In the genomic region with DNA sequence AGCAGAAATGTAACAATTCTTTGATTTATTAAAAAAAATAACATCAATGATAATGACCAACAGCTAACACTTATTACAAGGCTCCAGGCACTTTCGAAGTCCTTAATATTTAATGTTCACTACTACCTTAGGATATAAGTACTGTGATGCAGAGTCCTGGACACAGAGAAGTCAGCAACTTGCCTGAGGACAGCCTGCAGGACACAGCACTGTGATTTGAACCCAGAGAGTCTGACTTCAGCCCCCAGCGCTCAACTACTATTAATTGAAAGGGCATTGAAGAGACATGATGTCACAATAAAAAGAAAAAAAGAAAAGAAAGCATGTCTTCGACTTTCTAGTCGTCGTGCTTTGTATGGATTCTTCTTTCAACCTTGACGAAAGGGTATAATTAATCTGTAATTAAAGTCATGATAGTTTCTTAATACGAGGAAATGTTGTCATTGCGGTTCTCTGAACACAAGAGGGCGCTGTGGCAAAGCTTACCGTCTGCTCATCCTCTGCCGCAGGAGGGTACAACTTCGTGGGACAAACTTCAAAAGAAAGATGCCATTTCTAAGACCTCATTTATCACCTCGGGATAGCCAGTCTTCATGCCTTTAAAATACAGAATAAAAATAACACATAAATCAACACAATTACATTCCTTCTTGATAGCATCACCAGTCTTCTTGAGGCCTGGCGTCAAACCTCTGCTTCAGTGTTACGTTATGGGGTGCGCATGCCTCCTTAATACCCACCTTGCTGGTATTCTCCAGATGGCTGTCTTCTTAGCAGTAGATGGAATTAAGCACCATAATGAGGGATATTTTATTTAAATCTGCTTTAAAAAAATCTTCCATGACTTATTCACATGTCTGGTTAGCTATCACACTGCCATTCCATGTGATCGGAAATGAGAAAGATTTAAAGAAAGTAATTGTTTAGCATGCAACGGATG, we compare ENCODE assay signal across 8 cellular contexts.
DNase-seq lines count a peak whose midpoint lies in the region; ATAC-seq and TF ChIP-seq lines count a peak whose summit lies in the region.

No MANE protein-coding gene starts in this region.

- H3K36me3 ChIP-seq in BE2C (no peaks in the 10 kb centered on the region), HEK293 (ENCODE audit: control insufficient read depth in 2 of 2, insufficient read depth in 1 of 2, low read length in 2 of 2) (no peaks in the 10 kb centered on the region)

- no peak overlapping the region for H3K27ac ChIP-seq in HEK293 (ENCODE audit: extremely low read depth, low read depth, low read length)

- peaks cover 4% of the 10 kb centered on the region for H3K27me3 Mint-ChIP-seq in nephron (ENCODE audit: low read depth)

- H3K4me1 ChIP-seq in BE2C (peaks cover 8% of the 10 kb centered on the region), HEK293 (ENCODE audit: control insufficient read depth, insufficient read depth, low read length) (no peaks in the 10 kb centered on the region; the same call in 1 of the 2 replicates)

- no peak for ATAC-seq in HG03469 (IDR thresholded peaks at IDR 0.05; ENCODE audit: unreplicated experiment)

- H3K27ac Mint-ChIP-seq in nephron = peak overlapping the region in 2 of 3 experiments; percentile 13 to 59

- no peaks in the 10 kb centered on the region for H3K27me3 ChIP-seq in BE2C

- H3K9me3 ChIP-seq in BE2C (no peaks in the 10 kb centered on the region), HEK293 (ENCODE audit: control insufficient read depth, insufficient read depth, low read depth, low read length) (no peaks in the 10 kb centered on the region)

- TF ChIP-seq CTCF in BE2C (IDR thresholded peaks at IDR 0.05; ENCODE audit: low read depth, low read length) = peak; percentile 87
- TF ChIP-seq CTCF in HEK293 (tag by site-specific recombination; IDR thresholded peaks at IDR 0.05) = peak; percentile 85
- TF ChIP-seq CTCF in nephron (IDR thresholded peaks at IDR 0.05; ENCODE audit: unreplicated experiment in 3 of 3) = peak; percentile 90 to 95 (median 92)

- H3K4me3 Mint-ChIP-seq in nephron = no peak overlapping the region

- H3K4me1 Mint-ChIP-seq in nephron = peaks cover 19% of the 10 kb centered on the region

- CTCF ChIA-PET in HEK293 (lab: Yijun Ruan, JAX) = interaction anchor here (0.6 to 3.5 kb wide), 64 partner anchors 9 to 1374 kb away, joined by 3 to 35 read pairs (median 3); no protein-coding TSS in a partner anchor

- H3K4me3 ChIP-seq in BE2C (ENCODE audit: low read depth, low read length) (no peak overlapping the region), HEK293 (ENCODE audit: low read depth, low read length) (no peak overlapping the region)

- TF ChIP-seq POLR2A in erythroblast (IDR thresholded peaks at IDR 0.05; ENCODE audit: low read length) = no peak

- H3K9me3 Mint-ChIP-seq in nephron = no peaks in the 10 kb centered on the region

- peak; percentile 62 for DNase-seq in BE2C
- DNase-seq in NCI-H82 (lab: John Stamatoyannopoulos, UW) = peak; percentile 91
- peak; percentile 78 for DNase-seq in activated CD8-positive, alpha-beta memory T cell treated with anti-CD3 and anti-CD28 coated beads, Interleukin-2, amount 50 U/mL, for 48 hours
- DNase-seq in erythroblast (lab: John Stamatoyannopoulos, UW) = peak; percentile 46 to 69
- peak; percentile 87 for DNase-seq in superior temporal gyrus (ENCODE audit: extremely low spot score)

- H3K36me3 Mint-ChIP-seq in nephron (ENCODE audit: low read depth) = no peaks in the 10 kb centered on the region

- POLR2A ChIA-PET in HEK293 (lab: Yijun Ruan, JAX) = interaction anchor here (1.7 kb wide), 1 partner anchor 763 kb away, joined by 5 read pairs; the partner anchor contains the start of gene SIPA1L2

TF ChIP-seq in HEK293, 187 proteins besides CTCF, POLR2A, EP300 and RAD21 (continues in another document):
- TF ChIP-seq ZNF76 (tag by site-specific recombination; IDR thresholded peaks at IDR 0.05; ENCODE audit: borderline replicate concordance, low read depth) = no peak
- TF ChIP-seq ZFP41 (tag by site-specific recombination; IDR thresholded peaks at IDR 0.05; ENCODE audit: borderline replicate concordance) = no peak
- TF ChIP-seq ZSCAN23 (tag by site-specific recombination; IDR thresholded peaks at IDR 0.05) = no peak
- TF ChIP-seq ZNF830 (tag by site-specific recombination; IDR thresholded peaks at IDR 0.05; ENCODE audit: low read depth) = no peak
- TF ChIP-seq GLI4 (tag by site-specific recombination; IDR thresholded peaks at IDR 0.05) = no peak
- no peak for TF ChIP-seq ZNF157 (tag by site-specific recombination; IDR thresholded peaks at IDR 0.05)
- no peak for TF ChIP-seq ZNF132 (tag by site-specific recombination; IDR thresholded peaks at IDR 0.05; ENCODE audit: borderline replicate concordance)
- TF ChIP-seq ZNF624 (tag by site-specific recombination; IDR thresholded peaks at IDR 0.05) = no peak
- no peak for TF ChIP-seq ZNF311 (tag by site-specific recombination; IDR thresholded peaks at IDR 0.05; ENCODE audit: borderline replicate concordance)
- TF ChIP-seq ZNF548 (tag by site-specific recombination; IDR thresholded peaks at IDR 0.05) = no peak
- TF ChIP-seq, protein P1, sequence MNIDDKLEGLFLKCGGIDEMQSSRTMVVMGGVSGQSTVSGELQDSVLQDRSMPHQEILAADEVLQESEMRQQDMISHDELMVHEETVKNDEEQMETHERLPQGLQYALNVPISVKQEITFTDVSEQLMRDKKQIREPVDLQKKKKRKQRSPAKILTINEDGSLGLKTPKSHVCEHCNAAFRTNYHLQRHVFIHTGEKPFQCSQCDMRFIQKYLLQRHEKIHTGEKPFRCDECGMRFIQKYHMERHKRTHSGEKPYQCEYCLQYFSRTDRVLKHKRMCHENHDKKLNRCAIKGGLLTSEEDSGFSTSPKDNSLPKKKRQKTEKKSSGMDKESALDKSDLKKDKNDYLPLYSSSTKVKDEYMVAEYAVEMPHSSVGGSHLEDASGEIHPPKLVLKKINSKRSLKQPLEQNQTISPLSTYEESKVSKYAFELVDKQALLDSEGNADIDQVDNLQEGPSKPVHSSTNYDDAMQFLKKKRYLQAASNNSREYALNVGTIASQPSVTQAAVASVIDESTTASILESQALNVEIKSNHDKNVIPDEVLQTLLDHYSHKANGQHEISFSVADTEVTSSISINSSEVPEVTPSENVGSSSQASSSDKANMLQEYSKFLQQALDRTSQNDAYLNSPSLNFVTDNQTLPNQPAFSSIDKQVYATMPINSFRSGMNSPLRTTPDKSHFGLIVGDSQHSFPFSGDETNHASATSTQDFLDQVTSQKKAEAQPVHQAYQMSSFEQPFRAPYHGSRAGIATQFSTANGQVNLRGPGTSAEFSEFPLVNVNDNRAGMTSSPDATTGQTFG (tag by site-specific recombination; IDR thresholded peaks at IDR 0.05; ENCODE audit: borderline replicate concordance) = no peak
- TF ChIP-seq ZFP37 (tag by site-specific recombination; IDR thresholded peaks at IDR 0.05) = no peak
- TF ChIP-seq, protein P2, sequence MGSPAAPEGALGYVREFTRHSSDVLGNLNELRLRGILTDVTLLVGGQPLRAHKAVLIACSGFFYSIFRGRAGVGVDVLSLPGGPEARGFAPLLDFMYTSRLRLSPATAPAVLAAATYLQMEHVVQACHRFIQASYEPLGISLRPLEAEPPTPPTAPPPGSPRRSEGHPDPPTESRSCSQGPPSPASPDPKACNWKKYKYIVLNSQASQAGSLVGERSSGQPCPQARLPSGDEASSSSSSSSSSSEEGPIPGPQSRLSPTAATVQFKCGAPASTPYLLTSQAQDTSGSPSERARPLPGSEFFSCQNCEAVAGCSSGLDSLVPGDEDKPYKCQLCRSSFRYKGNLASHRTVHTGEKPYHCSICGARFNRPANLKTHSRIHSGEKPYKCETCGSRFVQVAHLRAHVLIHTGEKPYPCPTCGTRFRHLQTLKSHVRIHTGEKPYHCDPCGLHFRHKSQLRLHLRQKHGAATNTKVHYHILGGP (tag by site-specific recombination; IDR thresholded peaks at IDR 0.05) = no peak
- TF ChIP-seq ZNF423 (tag by site-specific recombination; IDR thresholded peaks at IDR 0.05) = no peak
- no peak for TF ChIP-seq ZBTB1 (tag by site-specific recombination; IDR thresholded peaks at IDR 0.05)
- TF ChIP-seq, protein P3, sequence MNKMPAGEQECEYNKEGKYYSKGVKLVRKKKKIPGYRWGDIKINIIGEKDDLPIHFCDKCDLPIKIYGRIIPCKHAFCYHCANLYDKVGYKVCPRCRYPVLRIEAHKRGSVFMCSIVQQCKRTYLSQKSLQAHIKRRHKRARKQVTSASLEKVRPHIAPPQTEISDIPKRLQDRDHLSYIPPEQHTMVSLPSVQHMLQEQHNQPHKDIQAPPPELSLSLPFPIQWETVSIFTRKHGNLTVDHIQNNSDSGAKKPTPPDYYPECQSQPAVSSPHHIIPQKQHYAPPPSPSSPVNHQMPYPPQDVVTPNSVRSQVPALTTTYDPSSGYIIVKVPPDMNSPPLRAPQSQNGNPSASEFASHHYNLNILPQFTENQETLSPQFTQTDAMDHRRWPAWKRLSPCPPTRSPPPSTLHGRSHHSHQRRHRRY (tag by site-specific recombination; IDR thresholded peaks at IDR 0.05) = no peak
- no peak for TF ChIP-seq ZNF677 (tag by site-specific recombination; IDR thresholded peaks at IDR 0.05)
- no peak for TF ChIP-seq KLF8 (tag by site-specific recombination; IDR thresholded peaks at IDR 0.05)
- no peak for TF ChIP-seq ZNF747 (tag by site-specific recombination; IDR thresholded peaks at IDR 0.05)
- TF ChIP-seq KLF9 (tag by site-specific recombination; IDR thresholded peaks at IDR 0.05; ENCODE audit: low read depth) = no peak
- TF ChIP-seq KLF10 (tag by site-specific recombination; IDR thresholded peaks at IDR 0.05) = no peak
- no peak; the same call in 1 of the 2 replicates for TF ChIP-seq ZSCAN30 (tag by site-specific recombination; IDR thresholded peaks at IDR 0.05)
- 0 out of 2 replicates have a peak, but pooled peaks have one; percentile 19 for TF ChIP-seq WT1 (tag by site-specific recombination; IDR thresholded peaks at IDR 0.05)
- TF ChIP-seq ZNF561 (tag by site-specific recombination; IDR thresholded peaks at IDR 0.05; ENCODE audit: borderline replicate concordance) = no peak
- TF ChIP-seq OSR2 (tag by site-specific recombination; IDR thresholded peaks at IDR 0.05) = no peak
